Comparison of ENCODE assay signal across 11 cellular contexts in genomic region chr22:44360686-44361381, GRCh38. TPM values are rescaled to one million over a fixed set of nuclear protein-coding genes. Genes with fewer than 3 reads are reported as not detected.
DNase-seq lines count a peak whose midpoint lies in the region; ATAC-seq and TF ChIP-seq lines count a peak whose summit lies in the region.
"Had no signal": no experiment of that assay in that cellular context is flagged by ENCODE, and none has a peak within 500 bp of the region (broad histone marks: within the 10 kb centered on the region; RNA-seq: fewer than 3 reads in every experiment).

No MANE protein-coding gene starts in this region.

- peak; percentile 43 to 48 for ATAC-seq in right cardiac atrium
- ATAC-seq in HG03571 (IDR thresholded peaks at IDR 0.05; ENCODE audit: unreplicated experiment) = no peak
- ATAC-seq in HG03139 (IDR thresholded peaks at IDR 0.05; ENCODE audit: unreplicated experiment) = no peak
- no peak for ATAC-seq in HG02798 (IDR thresholded peaks at IDR 0.05; ENCODE audit: poor library complexity, unreplicated experiment)
- ATAC-seq: activated CD8-positive, alpha-beta T cell treated with anti-CD3 and anti-CD28 coated beads, Interleukin-2, amount 10 ng/mL, durations not matched to agents 7 days and 5 days had no signal

- H3K27me3 ChIP-seq in brain microvascular endothelial cell (replicated peaks) (no peaks in the 10 kb centered on the region), right cardiac atrium (ENCODE audit: control insufficient read depth, insufficient read depth) (no peaks in the 10 kb centered on the region), stomach smooth muscle (ENCODE audit: control insufficient read depth in 1 of 2, insufficient read depth in 2 of 2, low read length in 2 of 2) (no peaks in the 10 kb centered on the region)
- H3K27me3 ChIP-seq: upper lobe of left lung had no signal

- in situ Hi-C loops in brain microvascular endothelial cell (cut with HindIII; ENCODE audit: low pct_ligation_motif_present, low sequenced_read_pairs) = no loop called here

- H3K4me1 ChIP-seq in right cardiac atrium (ENCODE audit: control insufficient read depth, insufficient read depth, low read length) = peaks cover 10% of the 10 kb centered on the region
- H3K4me1 ChIP-seq in stomach smooth muscle (ENCODE audit: control insufficient read depth, insufficient read depth, low read length) = peaks cover 68% of the 10 kb centered on the region

- peak; percentile 32 for DNase-seq in HCEC 1CT
- peak; percentile 44 for DNase-seq in brain microvascular endothelial cell
- peak; percentile 83 to 90 (median 86) for DNase-seq in right cardiac atrium
- no peak for DNase-seq in KG1 (lab: John Stamatoyannopoulos, UW)
- DNase-seq: activated CD8-positive, alpha-beta T cell treated with anti-CD3 and anti-CD28 coated beads, Interleukin-2, amount 10 ng/mL, durations not matched to agents 7 days and 5 days; NCI-H510A treated with DMSO at 0.1 percent for 48 hours had no signal

- H3K9ac ChIP-seq in stomach smooth muscle (ENCODE audit: low read length in 2 of 2) = peak overlapping the region; percentile 41 to 42

- H3K36me3 ChIP-seq in brain microvascular endothelial cell (replicated peaks) = no peaks in the 10 kb centered on the region
- H3K36me3 ChIP-seq in stomach smooth muscle (ENCODE audit: control insufficient read depth in 2 of 2, insufficient read depth in 2 of 2, low read length in 2 of 2) = no peaks in the 10 kb centered on the region
- H3K36me3 ChIP-seq: upper lobe of left lung had no signal

- peak overlapping the region; percentile 14 for H3K27ac ChIP-seq in brain microvascular endothelial cell
- peak overlapping the region; percentile 3 for H3K27ac ChIP-seq in right cardiac atrium (ENCODE audit: low read length)
- H3K27ac ChIP-seq in stomach smooth muscle (ENCODE audit: low read length) = peak overlapping the region; percentile 92
- H3K27ac ChIP-seq: upper lobe of left lung had no signal

- WGBS in right cardiac atrium = 54% methylated on average over 25 of the region's 25 CpGs

- H3K9me3 ChIP-seq in right cardiac atrium (ENCODE audit: control insufficient read depth, low read length) (no peaks in the 10 kb centered on the region), stomach smooth muscle (ENCODE audit: control insufficient read depth in 2 of 2, low read length in 2 of 2) (no peaks in the 10 kb centered on the region)
- H3K9me3 ChIP-seq: upper lobe of left lung had no signal

- H3K4me3 ChIP-seq in brain microvascular endothelial cell (ENCODE audit: low read depth, low read length) (no peak overlapping the region), right cardiac atrium (ENCODE audit: low read length) (no peak overlapping the region), stomach smooth muscle (ENCODE audit: low read length in 2 of 2) (peak overlapping the region; percentile 4 to 44)
- H3K4me3 ChIP-seq: upper lobe of left lung had no signal

- intact Hi-C loops in right cardiac atrium (cut with DNase I) = no loop called here

- TF ChIP-seq CTCF in brain microvascular endothelial cell (IDR thresholded peaks at IDR 0.05; ENCODE audit: low read depth, low read length, missing control alignments) = peak; percentile 53

RNA-seq across cellular contexts. Expression of gene SHISAL1, which starts 48.1 kb away (rescaled TPM):
- total RNA-seq in right cardiac atrium = 1 to 10 TPM; 1.0 to 5.8 (median 1.3) TPM
- 1.3 TPM for polyA plus RNA-seq in right cardiac atrium
- total RNA-seq: activated CD8-positive, alpha-beta T cell treated with anti-CD3 and anti-CD28 coated beads, Interleukin-2, amount 10 ng/mL, durations not matched to agents 7 days and 5 days had no signal

Comparison
In these comparisons a context has a peak if more than half of its experiments do, and no peak if none do; other contexts are left out.
1. H3K27ac ChIP-seq: peak in every context shown above with its lines; median percentile 92 in stomach smooth muscle; 14 in brain microvascular endothelial cell; 3 in right cardiac atrium.
2. H3K4me3 ChIP-seq: peak in stomach smooth muscle (2 of 2); none in brain microvascular endothelial cell (single experiment) and right cardiac atrium (single experiment).
3. ATAC-seq: peak in right cardiac atrium (2 of 2); none in HG03571 (single experiment), HG03139 (single experiment) and HG02798 (single experiment).